Comparison of ENCODE assay signal across 1 cellular context in genomic region chr14:23006544-23007419, GRCh38.
A peak's percentile ranks its signal among the peaks of the same experiment; 100 is the strongest.
TF ChIP-seq lines count a peak whose summit lies in the region.

No MANE protein-coding gene starts in this region.

TF ChIP-seq in HepG2, 621 proteins besides CTCF, POLR2A, EP300 and RAD21 (continued from another document and continues in another):
- TF ChIP-seq DDIT3 (CRISPR knock-in tag; IDR thresholded peaks at IDR 0.05) (peak; percentile 95; the same call in 1 of the 2 replicates), ZNF362 (CRISPR knock-in tag; IDR thresholded peaks at IDR 0.05; ENCODE audit: borderline replicate concordance) (peak; percentile 90), MTF1 (CRISPR knock-in tag; IDR thresholded peaks at IDR 0.05) (peak; percentile 93), ZNF652 (CRISPR knock-in tag; IDR thresholded peaks at IDR 0.05; ENCODE audit: borderline replicate concordance, low read depth) (no peak; the same call in 1 of the 2 replicates), KAT7 (CRISPR knock-in tag; IDR thresholded peaks at IDR 0.05; ENCODE audit: borderline replicate concordance) (peak; percentile 100), ZSCAN30 (CRISPR knock-in tag; IDR thresholded peaks at IDR 0.05) (peak; percentile 84; the same call in 1 of the 2 replicates), HINFP (CRISPR knock-in tag; IDR thresholded peaks at IDR 0.05; ENCODE audit: low read depth) (peak; percentile 92), ZNF816 (CRISPR knock-in tag; IDR thresholded peaks at IDR 0.05; ENCODE audit: borderline replicate concordance) (no peak), TMF1 (CRISPR knock-in tag; IDR thresholded peaks at IDR 0.05; ENCODE audit: low read depth) (peak; percentile 99), BRF2 (CRISPR knock-in tag; IDR thresholded peaks at IDR 0.05) (peak; percentile 95; the same call in 1 of the 2 replicates), ZFP1 (CRISPR knock-in tag; IDR thresholded peaks at IDR 0.05) (peak; percentile 92), ZNF468 (CRISPR knock-in tag; IDR thresholded peaks at IDR 0.05) (no peak), ZNF740 (CRISPR knock-in tag; IDR thresholded peaks at IDR 0.05) (peak; percentile 90), MEIS2 (CRISPR knock-in tag; IDR thresholded peaks at IDR 0.05) (peak; percentile 99), HNRNPL (IDR thresholded peaks at IDR 0.05; ENCODE audit: low read depth, low read length) (peak; percentile 90), ZBTB4 (CRISPR knock-in tag; IDR thresholded peaks at IDR 0.05; ENCODE audit: borderline replicate concordance) (peak; percentile 99; the same call in 1 of the 2 replicates), PHF5A (CRISPR knock-in tag; IDR thresholded peaks at IDR 0.05; ENCODE audit: low read depth, unreplicated experiment) (peak; percentile 98), STAT6 (CRISPR knock-in tag; IDR thresholded peaks at IDR 0.05; ENCODE audit: borderline replicate concordance) (peak; percentile 93), ZNF34 (CRISPR knock-in tag; IDR thresholded peaks at IDR 0.05; ENCODE audit: borderline replicate concordance) (peak; percentile 96; the same call in 1 of the 2 replicates), HMG20B (CRISPR knock-in tag; conservative IDR thresholded peaks at IDR 0.05) (peak; percentile 96), ZSCAN21 (CRISPR knock-in tag; IDR thresholded peaks at IDR 0.05; ENCODE audit: borderline replicate concordance) (peak; percentile 96), ZNF572 (CRISPR knock-in tag; IDR thresholded peaks at IDR 0.05) (peak; percentile 99), GATA4 (IDR thresholded peaks at IDR 0.05; ENCODE audit: borderline replicate concordance, low read depth) (peak; percentile 89), TSC22D2 (CRISPR knock-in tag; IDR thresholded peaks at IDR 0.05; ENCODE audit: borderline replicate concordance) (peak; percentile 98), ZNF263 (CRISPR knock-in tag; IDR thresholded peaks at IDR 0.05) (peak; percentile 86), DBP (CRISPR knock-in tag; IDR thresholded peaks at IDR 0.05; ENCODE audit: not compliant biosample characterization) (peak; percentile 61), MXD4 (CRISPR knock-in tag; IDR thresholded peaks at IDR 0.05) (peak; percentile 99), HNF1B (CRISPR knock-in tag; IDR thresholded peaks at IDR 0.05) (peak; percentile 98), ARNT (IDR thresholded peaks at IDR 0.05) (no peak), TCF12 (IDR thresholded peaks at IDR 0.05) (no peak), TCF12 (CRISPR knock-in tag; IDR thresholded peaks at IDR 0.05) (peak; percentile 97), ZNF781 (CRISPR knock-in tag; IDR thresholded peaks at IDR 0.05; ENCODE audit: borderline replicate concordance, not compliant biosample characterization) (peak; percentile 99), ELF1 (CRISPR knock-in tag; IDR thresholded peaks at IDR 0.05) (peak; percentile 78), ZNF407 (CRISPR knock-in tag; IDR thresholded peaks at IDR 0.05; ENCODE audit: not compliant biosample characterization) (peak; percentile 100), ZNF264 (CRISPR knock-in tag; IDR thresholded peaks at IDR 0.05) (peak; percentile 90), CHD4 (IDR thresholded peaks at IDR 0.05; ENCODE audit: borderline replicate concordance, low read length) (no peak), ZBTB20 (CRISPR knock-in tag; IDR thresholded peaks at IDR 0.05; ENCODE audit: borderline replicate concordance, low read depth) (peak; percentile 97)
